ENCODE assay signal across 3 cellular contexts in genomic region chr7:2468227-2468626, GRCh38.
TF ChIP-seq lines count a peak whose summit lies in the region.

No MANE protein-coding gene starts in this region.

TF ChIP-seq in SK-N-SH, 30 proteins besides CTCF, POLR2A, EP300 and RAD21:
- TF ChIP-seq NRF1 (IDR thresholded peaks at IDR 0.05; ENCODE audit: low read depth, low read length) = no peak
- no peak for TF ChIP-seq ELF1 (IDR thresholded peaks at IDR 0.05)
- no peak for TF ChIP-seq MXI1 (IDR thresholded peaks at IDR 0.05; ENCODE audit: low read depth, low read length)
- no peak for TF ChIP-seq TEAD4 (IDR thresholded peaks at IDR 0.05; ENCODE audit: borderline replicate concordance, insufficient read depth)
- TF ChIP-seq REST (IDR thresholded peaks at IDR 0.05; ENCODE audit: low read depth, low read length) = no peak
- no peak for TF ChIP-seq MAX (IDR thresholded peaks at IDR 0.05; ENCODE audit: low read depth)
- TF ChIP-seq FOXJ3 (CRISPR knock-in tag; IDR thresholded peaks at IDR 0.05) = no peak
- TF ChIP-seq POLR2AphosphoS5 (IDR thresholded peaks at IDR 0.05; ENCODE audit: low read depth, low read length) = no peak
- no peak for TF ChIP-seq MEF2A (IDR thresholded peaks at IDR 0.05; ENCODE audit: borderline replicate concordance, low read depth)
- no peak for TF ChIP-seq JUND (IDR thresholded peaks at IDR 0.05)
- TF ChIP-seq FOXM1 (IDR thresholded peaks at IDR 0.05; ENCODE audit: low read depth) = no peak
- TF ChIP-seq TAF1 (IDR thresholded peaks at IDR 0.05; ENCODE audit: borderline replicate concordance, low read depth, low read length) = no peak
- no peak for TF ChIP-seq NFIC (IDR thresholded peaks at IDR 0.05; ENCODE audit: borderline replicate concordance)
- TF ChIP-seq USF1 (IDR thresholded peaks at IDR 0.05; ENCODE audit: borderline replicate concordance, low read depth) = no peak
- no peak for TF ChIP-seq SIN3A (IDR thresholded peaks at IDR 0.05; ENCODE audit: borderline replicate concordance, low read depth, low read length)
TF ChIP-seq in SK-N-SH: peak in this region for 0.

TF ChIP-seq in SK-N-SH treated with all-trans-retinoic acid at 6 μM for 48 hours, 23 proteins besides CTCF, POLR2A, EP300 and RAD21:
- no peak for TF ChIP-seq OSR1 (CRISPR knock-in tag; IDR thresholded peaks at IDR 0.05)

TF ChIP-seq in IMR-90, 13 proteins besides CTCF, POLR2A, EP300 and RAD21:
- TF ChIP-seq RFX5 (IDR thresholded peaks at IDR 0.05; ENCODE audit: low read depth, low read length) = no peak
- no peak for TF ChIP-seq FOS (IDR thresholded peaks at IDR 0.05; ENCODE audit: low read depth, low read length)
- TF ChIP-seq MXI1 (IDR thresholded peaks at IDR 0.05; ENCODE audit: borderline replicate concordance, low read depth, low read length) = no peak
- no peak for TF ChIP-seq MAZ (IDR thresholded peaks at IDR 0.05; ENCODE audit: borderline replicate concordance, low read depth, low read length)
- TF ChIP-seq CHD1 (IDR thresholded peaks at IDR 0.05; ENCODE audit: low read depth, low read length) = no peak
- TF ChIP-seq SMC3 (IDR thresholded peaks at IDR 0.05; ENCODE audit: low read depth, low read length) = no peak
